24 cellular contexts compared by ENCODE assay signal in genomic region chr7:71506822-71507221, GRCh38.
"Had no signal": no experiment of that assay in that cellular context is flagged by ENCODE, and none has a peak within 500 bp of the region (broad histone marks: within the 10 kb centered on the region; RNA-seq: fewer than 3 reads in every experiment).

No MANE protein-coding gene starts in this region.

- DNase-seq: colonic mucosa; cortex of kidney; dermis blood vessel endothelial cell; dorsolateral prefrontal cortex; effector CD4-positive, alpha-beta T cell; effector CD8-positive, alpha-beta T cell; effector memory CD4-positive, alpha-beta T cell; effector memory CD8-positive, alpha-beta T cell; erythroblast; esophagus squamous epithelium; foreskin fibroblast; foreskin keratinocyte; foreskin melanocyte; gastrocnemius medialis; glutamatergic neuron; heart left ventricle; heart right ventricle had no signal

- H3K9me3 ChIP-seq: colonic mucosa, esophagus muscularis mucosa, esophagus squamous epithelium, gastrocnemius medialis, gastroesophageal sphincter, heart left ventricle, heart right ventricle had no signal

- H3K79me2 ChIP-seq: hepatocyte had no signal

- ATAC-seq: effector memory CD8-positive, alpha-beta T cell; esophagus mucosa; foreskin keratinocyte; gastrocnemius medialis; gastroesophageal sphincter; heart left ventricle; heart right ventricle had no signal

- H3K27me3 ChIP-seq: colonic mucosa, esophagus muscularis mucosa, esophagus squamous epithelium, foreskin keratinocyte, gastrocnemius medialis, gastroesophageal sphincter, heart left ventricle, heart right ventricle, hepatocyte had no signal

- H3K27ac ChIP-seq: colonic mucosa, coronary artery, dorsolateral prefrontal cortex, epithelial cell of prostate, esophagus muscularis mucosa, esophagus squamous epithelium, foreskin keratinocyte, gastrocnemius medialis, gastroesophageal sphincter, heart left ventricle, heart right ventricle, hepatocyte had no signal

- H3K4me3 Mint-ChIP-seq: dendritic cell treated with granulocyte-macrophage colony-stimulating factor and Interleukin-4, amounts not matched to agents 40 ng/mL and 50 ng/mL, for 4 days; effector memory CD8-positive, alpha-beta T cell had no signal

- H3K36me3 ChIP-seq: colonic mucosa, esophagus squamous epithelium, gastrocnemius medialis, gastroesophageal sphincter, heart left ventricle, heart right ventricle had no signal

- H3K27me3 Mint-ChIP-seq: dendritic cell treated with granulocyte-macrophage colony-stimulating factor and Interleukin-4, amounts not matched to agents 40 ng/mL and 50 ng/mL, for 4 days; effector memory CD8-positive, alpha-beta T cell had no signal

- H3K4me3 ChIP-seq: colonic mucosa, coronary artery, dorsolateral prefrontal cortex, esophagus muscularis mucosa, esophagus squamous epithelium, gastrocnemius medialis, gastroesophageal sphincter, heart left ventricle, heart right ventricle, hepatocyte had no signal

- H3K4me1 ChIP-seq: colonic mucosa, foreskin keratinocyte, gastrocnemius medialis, heart left ventricle, heart right ventricle had no signal

- H3K27ac Mint-ChIP-seq: dendritic cell treated with granulocyte-macrophage colony-stimulating factor and Interleukin-4, amounts not matched to agents 40 ng/mL and 50 ng/mL, for 4 days; effector memory CD8-positive, alpha-beta T cell had no signal

- H3K4me2 ChIP-seq: hepatocyte had no signal
